Comparison of ENCODE assay signal across 1 cellular context in the genomic region with DNA sequence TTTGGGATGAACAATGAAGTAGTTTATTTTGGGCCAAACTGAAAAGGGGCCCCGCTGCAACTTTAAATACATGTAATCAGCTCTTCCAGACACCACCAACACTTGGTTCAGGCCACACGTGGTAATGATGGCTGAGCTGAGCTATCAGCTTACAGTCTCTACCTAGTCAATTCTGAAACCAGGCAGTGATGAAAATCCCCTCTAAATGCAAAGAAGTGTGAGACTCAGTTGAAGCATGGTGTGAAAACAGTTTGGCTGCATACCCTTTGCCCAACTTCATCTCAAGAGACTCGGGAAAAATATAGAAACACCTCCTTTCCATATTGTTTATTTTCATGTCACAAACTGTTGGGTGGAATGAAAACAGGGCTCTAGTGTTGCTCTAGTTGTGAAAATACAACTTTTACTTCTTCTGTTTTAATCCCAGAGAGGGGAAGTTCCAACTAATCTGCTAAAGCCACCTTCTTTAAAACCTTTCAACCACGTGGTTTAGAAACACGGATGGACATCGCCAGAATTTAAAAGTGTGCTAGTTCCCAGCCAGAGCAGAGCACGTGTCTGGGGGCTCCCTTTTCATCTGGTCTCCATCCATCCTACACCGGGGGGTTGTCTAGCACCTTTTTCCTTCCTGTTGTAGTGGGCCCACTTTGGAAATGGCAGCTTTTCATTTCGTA.
TF ChIP-seq lines count a peak whose summit lies in the region.

No MANE protein-coding gene starts in this region.

TF ChIP-seq in GM12878, 131 proteins besides CTCF, POLR2A, EP300 and RAD21 (continued from another document and continues in another):
- TF ChIP-seq, protein P1, sequence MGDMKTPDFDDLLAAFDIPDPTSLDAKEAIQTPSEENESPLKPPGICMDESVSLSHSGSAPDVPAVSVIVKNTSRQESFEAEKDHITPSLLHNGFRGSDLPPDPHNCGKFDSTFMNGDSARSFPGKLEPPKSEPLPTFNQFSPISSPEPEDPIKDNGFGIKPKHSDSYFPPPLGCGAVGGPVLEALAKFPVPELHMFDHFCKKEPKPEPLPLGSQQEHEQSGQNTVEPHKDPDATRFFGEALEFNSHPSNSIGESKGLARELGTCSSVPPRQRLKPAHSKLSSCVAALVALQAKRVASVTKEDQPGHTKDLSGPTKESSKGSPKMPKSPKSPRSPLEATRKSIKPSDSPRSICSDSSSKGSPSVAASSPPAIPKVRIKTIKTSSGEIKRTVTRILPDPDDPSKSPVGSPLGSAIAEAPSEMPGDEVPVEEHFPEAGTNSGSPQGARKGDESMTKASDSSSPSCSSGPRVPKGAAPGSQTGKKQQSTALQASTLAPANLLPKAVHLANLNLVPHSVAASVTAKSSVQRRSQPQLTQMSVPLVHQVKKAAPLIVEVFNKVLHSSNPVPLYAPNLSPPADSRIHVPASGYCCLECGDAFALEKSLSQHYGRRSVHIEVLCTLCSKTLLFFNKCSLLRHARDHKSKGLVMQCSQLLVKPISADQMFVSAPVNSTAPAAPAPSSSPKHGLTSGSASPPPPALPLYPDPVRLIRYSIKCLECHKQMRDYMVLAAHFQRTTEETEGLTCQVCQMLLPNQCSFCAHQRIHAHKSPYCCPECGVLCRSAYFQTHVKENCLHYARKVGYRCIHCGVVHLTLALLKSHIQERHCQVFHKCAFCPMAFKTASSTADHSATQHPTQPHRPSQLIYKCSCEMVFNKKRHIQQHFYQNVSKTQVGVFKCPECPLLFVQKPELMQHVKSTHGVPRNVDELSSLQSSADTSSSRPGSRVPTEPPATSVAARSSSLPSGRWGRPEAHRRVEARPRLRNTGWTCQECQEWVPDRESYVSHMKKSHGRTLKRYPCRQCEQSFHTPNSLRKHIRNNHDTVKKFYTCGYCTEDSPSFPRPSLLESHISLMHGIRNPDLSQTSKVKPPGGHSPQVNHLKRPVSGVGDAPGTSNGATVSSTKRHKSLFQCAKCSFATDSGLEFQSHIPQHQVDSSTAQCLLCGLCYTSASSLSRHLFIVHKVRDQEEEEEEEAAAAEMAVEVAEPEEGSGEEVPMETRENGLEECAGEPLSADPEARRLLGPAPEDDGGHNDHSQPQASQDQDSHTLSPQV (IDR thresholded peaks at IDR 0.05): no peak
- TF ChIP-seq ELK1 (IDR thresholded peaks at IDR 0.05; ENCODE audit: low read depth, low read length): no peak
- TF ChIP-seq TCF7 (IDR thresholded peaks at IDR 0.05; ENCODE audit: borderline replicate concordance): no peak
- TF ChIP-seq WRNIP1 (IDR thresholded peaks at IDR 0.05; ENCODE audit: borderline replicate concordance, low read depth, low read length): no peak
- TF ChIP-seq, protein P2, sequence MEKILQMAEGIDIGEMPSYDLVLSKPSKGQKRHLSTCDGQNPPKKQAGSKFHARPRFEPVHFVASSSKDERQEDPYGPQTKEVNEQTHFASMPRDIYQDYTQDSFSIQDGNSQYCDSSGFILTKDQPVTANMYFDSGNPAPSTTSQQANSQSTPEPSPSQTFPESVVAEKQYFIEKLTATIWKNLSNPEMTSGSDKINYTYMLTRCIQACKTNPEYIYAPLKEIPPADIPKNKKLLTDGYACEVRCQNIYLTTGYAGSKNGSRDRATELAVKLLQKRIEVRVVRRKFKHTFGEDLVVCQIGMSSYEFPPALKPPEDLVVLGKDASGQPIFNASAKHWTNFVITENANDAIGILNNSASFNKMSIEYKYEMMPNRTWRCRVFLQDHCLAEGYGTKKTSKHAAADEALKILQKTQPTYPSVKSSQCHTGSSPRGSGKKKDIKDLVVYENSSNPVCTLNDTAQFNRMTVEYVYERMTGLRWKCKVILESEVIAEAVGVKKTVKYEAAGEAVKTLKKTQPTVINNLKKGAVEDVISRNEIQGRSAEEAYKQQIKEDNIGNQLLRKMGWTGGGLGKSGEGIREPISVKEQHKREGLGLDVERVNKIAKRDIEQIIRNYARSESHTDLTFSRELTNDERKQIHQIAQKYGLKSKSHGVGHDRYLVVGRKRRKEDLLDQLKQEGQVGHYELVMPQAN (conservative IDR thresholded peaks at IDR 0.05): no peak
- TF ChIP-seq LARP7 (IDR thresholded peaks at IDR 0.05): no peak
- TF ChIP-seq CBX5 (IDR thresholded peaks at IDR 0.05; ENCODE audit: low read depth): no peak
- TF ChIP-seq REST (IDR thresholded peaks at IDR 0.05; ENCODE audit: low read depth, low read length): no peak
- TF ChIP-seq ZNF622 (IDR thresholded peaks at IDR 0.05): no peak
- TF ChIP-seq ETV6 (conservative IDR thresholded peaks at IDR 0.05 in 1 of 2, IDR thresholded peaks at IDR 0.05 in 1 of 2; ENCODE audit: borderline replicate concordance in 1 of 2, low read depth in 1 of 2): no peak
- TF ChIP-seq, protein P3, sequence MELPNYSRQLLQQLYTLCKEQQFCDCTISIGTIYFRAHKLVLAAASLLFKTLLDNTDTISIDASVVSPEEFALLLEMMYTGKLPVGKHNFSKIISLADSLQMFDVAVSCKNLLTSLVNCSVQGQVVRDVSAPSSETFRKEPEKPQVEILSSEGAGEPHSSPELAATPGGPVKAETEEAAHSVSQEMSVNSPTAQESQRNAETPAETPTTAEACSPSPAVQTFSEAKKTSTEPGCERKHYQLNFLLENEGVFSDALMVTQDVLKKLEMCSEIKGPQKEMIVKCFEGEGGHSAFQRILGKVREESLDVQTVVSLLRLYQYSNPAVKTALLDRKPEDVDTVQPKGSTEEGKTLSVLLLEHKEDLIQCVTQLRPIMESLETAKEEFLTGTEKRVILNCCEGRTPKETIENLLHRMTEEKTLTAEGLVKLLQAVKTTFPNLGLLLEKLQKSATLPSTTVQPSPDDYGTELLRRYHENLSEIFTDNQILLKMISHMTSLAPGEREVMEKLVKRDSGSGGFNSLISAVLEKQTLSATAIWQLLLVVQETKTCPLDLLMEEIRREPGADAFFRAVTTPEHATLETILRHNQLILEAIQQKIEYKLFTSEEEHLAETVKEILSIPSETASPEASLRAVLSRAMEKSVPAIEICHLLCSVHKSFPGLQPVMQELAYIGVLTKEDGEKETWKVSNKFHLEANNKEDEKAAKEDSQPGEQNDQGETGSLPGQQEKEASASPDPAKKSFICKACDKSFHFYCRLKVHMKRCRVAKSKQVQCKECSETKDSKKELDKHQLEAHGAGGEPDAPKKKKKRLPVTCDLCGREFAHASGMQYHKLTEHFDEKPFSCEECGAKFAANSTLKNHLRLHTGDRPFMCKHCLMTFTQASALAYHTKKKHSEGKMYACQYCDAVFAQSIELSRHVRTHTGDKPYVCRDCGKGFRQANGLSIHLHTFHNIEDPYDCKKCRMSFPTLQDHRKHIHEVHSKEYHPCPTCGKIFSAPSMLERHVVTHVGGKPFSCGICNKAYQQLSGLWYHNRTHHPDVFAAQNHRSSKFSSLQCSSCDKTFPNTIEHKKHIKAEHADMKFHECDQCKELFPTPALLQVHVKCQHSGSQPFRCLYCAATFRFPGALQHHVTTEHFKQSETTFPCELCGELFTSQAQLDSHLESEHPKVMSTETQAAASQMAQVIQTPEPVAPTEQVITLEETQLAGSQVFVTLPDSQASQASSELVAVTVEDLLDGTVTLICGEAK (IDR thresholded peaks at IDR 0.05; ENCODE audit: borderline replicate concordance): no peak
- no peak for TF ChIP-seq MLLT1 (IDR thresholded peaks at IDR 0.05)
- no peak for TF ChIP-seq TARDBP (IDR thresholded peaks at IDR 0.05; ENCODE audit: borderline replicate concordance)
- TF ChIP-seq BCLAF1 (IDR thresholded peaks at IDR 0.05): no peak
- TF ChIP-seq EGR1 (IDR thresholded peaks at IDR 0.05; ENCODE audit: borderline replicate concordance in 1 of 2, low read depth in 2 of 2, low read length in 2 of 2): no peak
- no peak for TF ChIP-seq ZNF217 (IDR thresholded peaks at IDR 0.05)
- TF ChIP-seq, protein P4, sequence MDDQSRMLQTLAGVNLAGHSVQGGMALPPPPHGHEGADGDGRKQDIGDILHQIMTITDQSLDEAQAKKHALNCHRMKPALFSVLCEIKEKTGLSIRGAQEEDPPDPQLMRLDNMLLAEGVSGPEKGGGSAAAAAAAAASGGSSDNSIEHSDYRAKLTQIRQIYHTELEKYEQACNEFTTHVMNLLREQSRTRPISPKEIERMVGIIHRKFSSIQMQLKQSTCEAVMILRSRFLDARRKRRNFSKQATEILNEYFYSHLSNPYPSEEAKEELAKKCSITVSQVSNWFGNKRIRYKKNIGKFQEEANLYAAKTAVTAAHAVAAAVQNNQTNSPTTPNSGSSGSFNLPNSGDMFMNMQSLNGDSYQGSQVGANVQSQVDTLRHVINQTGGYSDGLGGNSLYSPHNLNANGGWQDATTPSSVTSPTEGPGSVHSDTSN (IDR thresholded peaks at IDR 0.05; ENCODE audit: insufficient replicate concordance, low read depth, low read length): no peak
- TF ChIP-seq ZNF24 (IDR thresholded peaks at IDR 0.05): no peak
- TF ChIP-seq RUNX3 (IDR thresholded peaks at IDR 0.05; ENCODE audit: low read length): no peak
- no peak for TF ChIP-seq BCL11A (IDR thresholded peaks at IDR 0.05; ENCODE audit: low read depth, low read length)
- TF ChIP-seq RBBP5 (conservative IDR thresholded peaks at IDR 0.05): no peak
- no peak for TF ChIP-seq HDAC2 (IDR thresholded peaks at IDR 0.05)
- TF ChIP-seq ZBTB11 (CRISPR knock-in tag; IDR thresholded peaks at IDR 0.05): no peak
